In the genomic region with DNA sequence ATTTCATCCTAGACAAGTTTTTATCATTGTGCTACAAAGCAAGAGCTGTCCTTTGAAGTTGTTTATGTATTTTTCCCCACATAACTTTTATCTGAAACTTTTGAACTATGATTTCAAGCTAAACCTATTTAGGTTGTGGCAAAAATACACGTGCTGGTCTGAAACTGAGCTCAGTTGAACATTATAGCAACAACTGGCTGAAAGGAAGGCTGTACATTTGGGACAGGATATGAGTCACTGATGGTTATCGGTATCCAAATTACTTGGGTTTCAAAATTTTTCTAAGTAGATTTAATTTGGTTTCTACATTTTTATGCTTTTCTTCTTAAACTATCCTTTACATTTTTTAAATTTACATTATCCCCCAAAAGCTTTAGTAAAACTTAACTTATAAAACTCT, we compare ENCODE assay signal across 15 cellular contexts.
DNase-seq lines count a peak whose midpoint lies in the region; ATAC-seq, FAIRE-seq and TF ChIP-seq lines count a peak whose summit lies in the region.
"Had no signal": no experiment of that assay in that cellular context is flagged by ENCODE, and none has a peak within 500 bp of the region (broad histone marks: within the 10 kb centered on the region; RNA-seq: fewer than 3 reads in every experiment).

No MANE protein-coding gene starts in this region.

- intact Hi-C loops in PC-3 (cut with micrococcal nuclease) (loop anchor here (10.0 kb wide), 1 partner anchor 725 kb away; no protein-coding TSS in a partner anchor), natural killer cell (cut with micrococcal nuclease) (no loop called here), kidney (cut with DNase I) (no loop called here)

- no peak overlapping the region for H3K4me3 Mint-ChIP-seq in natural killer cell
- H3K4me3 Mint-ChIP-seq: natural killer cell treated with Interleukin-12 subunit alpha and Interleukin-12 subunit beta and Interleukin-15 and Interleukin-18, amount 100 ng/mL, for 72 hours had no signal

- POLR2A ChIA-PET in PC-3 (lab: Charles Lee; ENCODE audit: unreplicated experiment) = no interaction called here

- H3K4me3 ChIP-seq in PC-3 (ENCODE audit: low read length) = no peak overlapping the region
- no peak overlapping the region for H3K4me3 ChIP-seq in cardiac fibroblast (replicated peaks in 1 of 2; ENCODE audit: low read depth in 2 of 2, low read length in 2 of 2)
- no peak overlapping the region for H3K4me3 ChIP-seq in kidney (ENCODE audit: low read length in 2 of 2)
- H3K4me3 ChIP-seq: tibial nerve had no signal

- H3K9ac ChIP-seq in PC-3 (ENCODE audit: low read length) (no peak overlapping the region), kidney (ENCODE audit: low read length in 2 of 2) (no peak overlapping the region)

- CTCF ChIA-PET in PC-3 (lab: Charles Lee) = interaction anchor here (0.6 kb wide), 1 partner anchor 979 kb away, joined by 5 read pairs; no protein-coding TSS in a partner anchor

- peak overlapping the region; percentile 19 for H3K27ac ChIP-seq in PC-3 (ENCODE audit: low read length)
- H3K27ac ChIP-seq in kidney (ENCODE audit: low read depth in 2 of 2, low read length in 2 of 2) = no peak overlapping the region
- H3K27ac ChIP-seq: 22Rv1, tibial nerve had no signal

- H3K36me3 Mint-ChIP-seq in natural killer cell = no peaks in the 10 kb centered on the region
- H3K36me3 Mint-ChIP-seq: natural killer cell treated with Interleukin-12 subunit alpha and Interleukin-12 subunit beta and Interleukin-15 and Interleukin-18, amount 100 ng/mL, for 72 hours had no signal

- H3K4me2 ChIP-seq in PC-3 (ENCODE audit: low read length) = 0 out of 2 replicates have a peak overlapping the region, but pooled peaks have one; percentile 3

- H3K9me3 ChIP-seq in PC-3 (ENCODE audit: low read length) (0 out of 2 replicates have a peak, but pooled peaks cover 3% of the 10 kb centered on the region), kidney (ENCODE audit: control insufficient read depth in 1 of 2, low read length in 2 of 2) (no peaks in the 10 kb centered on the region)
- H3K9me3 ChIP-seq: tibial nerve had no signal

- H3K4me1 ChIP-seq in PC-3 (ENCODE audit: insufficient read depth, low read length) = peaks cover 22% of the 10 kb centered on the region
- no peaks in the 10 kb centered on the region for H3K4me1 ChIP-seq in kidney (ENCODE audit: control insufficient read depth in 1 of 2, insufficient read depth in 1 of 2, low read depth in 1 of 2, low read length in 2 of 2)
- H3K4me1 ChIP-seq: tibial nerve had no signal

- no peaks in the 10 kb centered on the region for H3K27me3 ChIP-seq in PC-3 (ENCODE audit: low read length)
- H3K27me3 ChIP-seq: tibial nerve had no signal

- TF ChIP-seq CTCF in PC-3 (conservative IDR thresholded peaks at IDR 0.05; ENCODE audit: low read depth, low read length) = no peak
- TF ChIP-seq CTCF in cardiac fibroblast (IDR thresholded peaks at IDR 0.05; ENCODE audit: low read depth, low read length) = no peak
- no peak for TF ChIP-seq CTCF in natural killer cell (IDR thresholded peaks at IDR 0.05)
- TF ChIP-seq CTCF in kidney (IDR thresholded peaks at IDR 0.05; ENCODE audit: borderline replicate concordance, extremely low read depth, insufficient read depth) = no peak

- H3K9me3 Mint-ChIP-seq in natural killer cell = peaks cover 5 to 7% of the 10 kb centered on the region in 2 donors

- no peaks in the 10 kb centered on the region for H3K27me3 Mint-ChIP-seq in natural killer cell (ENCODE audit: low read depth in 2 of 2)
- H3K27me3 Mint-ChIP-seq: natural killer cell treated with Interleukin-12 subunit alpha and Interleukin-12 subunit beta and Interleukin-15 and Interleukin-18, amount 100 ng/mL, for 72 hours had no signal

- ATAC-seq in PC-3 = peak; percentile 84
- ATAC-seq in natural killer cell = no peak
- ATAC-seq: left colon; natural killer cell treated with Interleukin-12 subunit alpha and Interleukin-12 subunit beta and Interleukin-15 and Interleukin-18, amount 100 ng/mL, for 72 hours had no signal

- no peak overlapping the region for H3K27ac Mint-ChIP-seq in natural killer cell
- H3K27ac Mint-ChIP-seq: natural killer cell treated with Interleukin-12 subunit alpha and Interleukin-12 subunit beta and Interleukin-15 and Interleukin-18, amount 100 ng/mL, for 72 hours had no signal

- H3K36me3 ChIP-seq in PC-3 (ENCODE audit: low read depth, low read length) = no peaks in the 10 kb centered on the region
- H3K36me3 ChIP-seq in kidney (ENCODE audit: control insufficient read depth in 1 of 2, insufficient read depth in 2 of 2, low read length in 2 of 2) = no peaks in the 10 kb centered on the region
- H3K36me3 ChIP-seq: tibial nerve had no signal

- 0 out of 2 replicates have a peak overlapping the region, but pooled peaks have one; percentile 6 for H2AFZ ChIP-seq in PC-3 (ENCODE audit: low read length)

- DNase-seq in SIG-M5 treated with dmso at 0.1 percent for 504 hours (lab: John Stamatoyannopoulos, UW; ENCODE audit: unreplicated experiment) (peak; percentile 24), SIG-M5 (lab: John Stamatoyannopoulos, UW) (no peak), PC-3 (peak; percentile 81), cardiac fibroblast (ENCODE audit: low read depth in 2 of 2) (peak; percentile 39 to 61), stromal cell of bone marrow (ENCODE audit: low read depth) (peak; percentile 29), natural killer cell (no peak), kidney (no peak)
- DNase-seq in activated T-cell treated with anti-CD3 and anti-CD28 coated beads, Interleukin-2, amount 50 U/mL, for 48 hours = no peak
- DNase-seq: activated naive CD4-positive, alpha-beta T cell; left colon; small intestine; T-helper 9 cell had no signal

- no TSS peak for BruUV-seq in PC-3 (replicated peaks; lab: Mats Ljungman, UMichigan)

- no peak for FAIRE-seq in kidney (lab: Jason Lieb, UNC)
- FAIRE-seq: small intestine had no signal

- no peaks in the 10 kb centered on the region for H3K4me1 Mint-ChIP-seq in natural killer cell

- no peaks in the 10 kb centered on the region for H3K9me2 ChIP-seq in PC-3 (replicated peaks; ENCODE audit: low read length)

- H4K20me1 ChIP-seq in PC-3 (ENCODE audit: low read length) = no peaks in the 10 kb centered on the region

- no peaks in the 10 kb centered on the region for H3F3A ChIP-seq in PC-3 (ENCODE audit: low read length, unreplicated experiment)

- no peaks in the 10 kb centered on the region for H3K79me2 ChIP-seq in PC-3 (ENCODE audit: low read length)

Comparison
In these comparisons a context has a peak if more than half of its experiments do, and no peak if none do; other contexts are left out.
1. DNase-seq: peak in SIG-M5 treated with dmso at 0.1 percent for 504 hours (single experiment), PC-3 (single experiment), cardiac fibroblast (2 of 2) and stromal cell of bone marrow (single experiment); none in SIG-M5 (single experiment), natural killer cell (single experiment), activated T-cell treated with anti-CD3 and anti-CD28 coated beads, Interleukin-2, amount 50 U/mL, for 48 hours (0 of 2) and kidney (single experiment).